ENCODE assay signal across 1 cellular context in the genomic region with DNA sequence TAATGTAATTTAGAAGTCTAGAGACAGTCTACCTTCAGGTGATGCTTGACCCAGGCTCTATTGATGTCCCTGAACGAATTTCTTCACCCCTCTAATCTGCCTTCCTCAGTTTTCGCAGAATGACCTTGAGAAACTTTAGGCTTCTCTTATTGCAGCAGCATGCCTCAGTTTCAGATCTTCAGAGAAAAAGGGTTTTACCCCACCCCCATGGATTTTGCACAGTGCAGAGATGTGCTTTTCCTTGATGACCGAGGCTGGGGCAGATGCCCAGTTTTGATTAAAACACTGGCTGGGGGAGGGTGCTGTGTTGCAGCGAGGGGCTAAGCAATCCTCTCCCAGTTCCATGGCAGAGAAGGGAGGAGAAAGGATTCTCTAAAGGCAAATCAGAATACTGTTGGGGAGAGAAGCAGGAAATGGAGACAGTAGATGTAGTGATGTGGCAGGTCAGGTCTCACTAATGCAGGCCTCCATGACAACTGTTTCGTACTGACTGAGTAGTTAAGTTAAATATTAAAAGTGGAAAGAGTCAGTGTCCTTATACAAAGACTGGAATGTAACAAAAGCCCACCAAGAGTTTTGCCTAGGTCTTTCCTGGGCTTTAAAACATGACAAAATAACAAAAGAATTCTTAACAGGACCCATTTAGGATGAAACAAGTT.
TF ChIP-seq lines count a peak whose summit lies in the region.

No MANE protein-coding gene starts in this region.

TF ChIP-seq in HepG2, 621 proteins besides CTCF, POLR2A, EP300 and RAD21:
- TF ChIP-seq JUNB (CRISPR knock-in tag; IDR thresholded peaks at IDR 0.05; ENCODE audit: borderline replicate concordance) (no peak), ARNT (IDR thresholded peaks at IDR 0.05) (no peak), ZNF12 (CRISPR knock-in tag; IDR thresholded peaks at IDR 0.05) (no peak), ZHX1 (CRISPR knock-in tag; IDR thresholded peaks at IDR 0.05; ENCODE audit: low read depth) (no peak), ZNF326 (CRISPR knock-in tag; IDR thresholded peaks at IDR 0.05; ENCODE audit: borderline replicate concordance) (no peak), ZNF430 (CRISPR knock-in tag; IDR thresholded peaks at IDR 0.05) (no peak), ZNF580 (CRISPR knock-in tag; IDR thresholded peaks at IDR 0.05; ENCODE audit: borderline replicate concordance, low read depth) (no peak), ZNF761 (CRISPR knock-in tag; conservative IDR thresholded peaks at IDR 0.05) (no peak), SCMH1 (CRISPR knock-in tag; IDR thresholded peaks at IDR 0.05; ENCODE audit: borderline replicate concordance) (no peak), SETDB1 (CRISPR knock-in tag; IDR thresholded peaks at IDR 0.05; ENCODE audit: borderline replicate concordance) (no peak), ASH2L (IDR thresholded peaks at IDR 0.05; ENCODE audit: insufficient read length, low read depth, low read length) (no peak), ZFP62 (CRISPR knock-in tag; IDR thresholded peaks at IDR 0.05) (no peak), ZNF431 (CRISPR knock-in tag; IDR thresholded peaks at IDR 0.05; ENCODE audit: borderline replicate concordance, low read depth) (no peak), ZNF354B (CRISPR knock-in tag; IDR thresholded peaks at IDR 0.05) (no peak), ZNF570 (CRISPR knock-in tag; IDR thresholded peaks at IDR 0.05; ENCODE audit: borderline replicate concordance) (no peak)
- TF ChIP-seq, protein P1, sequence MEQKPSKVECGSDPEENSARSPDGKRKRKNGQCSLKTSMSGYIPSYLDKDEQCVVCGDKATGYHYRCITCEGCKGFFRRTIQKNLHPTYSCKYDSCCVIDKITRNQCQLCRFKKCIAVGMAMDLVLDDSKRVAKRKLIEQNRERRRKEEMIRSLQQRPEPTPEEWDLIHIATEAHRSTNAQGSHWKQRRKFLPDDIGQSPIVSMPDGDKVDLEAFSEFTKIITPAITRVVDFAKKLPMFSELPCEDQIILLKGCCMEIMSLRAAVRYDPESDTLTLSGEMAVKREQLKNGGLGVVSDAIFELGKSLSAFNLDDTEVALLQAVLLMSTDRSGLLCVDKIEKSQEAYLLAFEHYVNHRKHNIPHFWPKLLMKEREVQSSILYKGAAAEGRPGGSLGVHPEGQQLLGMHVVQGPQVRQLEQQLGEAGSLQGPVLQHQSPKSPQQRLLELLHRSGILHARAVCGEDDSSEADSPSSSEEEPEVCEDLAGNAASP (CRISPR knock-in tag; IDR thresholded peaks at IDR 0.05; ENCODE audit: borderline replicate concordance): no peak
